ENCODE assay signal across 16 cellular contexts in genomic region chr1:43511394-43511793, GRCh38. TPM values are rescaled to one million over a fixed set of nuclear protein-coding genes. Genes with fewer than 3 reads are reported as not detected.
A peak's percentile ranks its signal among the peaks of the same experiment; 100 is the strongest.
DNase-seq lines count a peak whose midpoint lies in the region; ATAC-seq and TF ChIP-seq lines count a peak whose summit lies in the region.
"Had no signal": no experiment of that assay in that cellular context is flagged by ENCODE, and none has a peak within 500 bp of the region (broad histone marks: within the 10 kb centered on the region; RNA-seq: fewer than 3 reads in every experiment).

No MANE protein-coding gene starts in this region.

- peaks cover 25% of the 10 kb centered on the region for H3K4me1 Mint-ChIP-seq in activated CD8-positive, alpha-beta memory T cell treated with anti-CD3 and anti-CD28 coated beads, Interleukin-2, amount 10 ng/mL, durations not matched to agents 7 days and 5 days

- TF ChIP-seq CTCF in colonic mucosa (IDR thresholded peaks at IDR 0.05): no peak

- no peak overlapping the region for H3K27ac Mint-ChIP-seq in activated CD8-positive, alpha-beta memory T cell treated with anti-CD3 and anti-CD28 coated beads, Interleukin-2, amount 10 ng/mL, durations not matched to agents 7 days and 5 days
- H3K27ac Mint-ChIP-seq: CD4-positive, alpha-beta T cell had no signal

- ATAC-seq in activated CD8-positive, alpha-beta memory T cell treated with anti-CD3 and anti-CD28 coated beads, Interleukin-2, amount 10 ng/mL, durations not matched to agents 7 days and 5 days: no peak
- no peak for ATAC-seq in HG03457 (IDR thresholded peaks at IDR 0.05; ENCODE audit: unreplicated experiment)
- ATAC-seq: HCT116 had no signal

- no peak overlapping the region for H3K4me3 Mint-ChIP-seq in activated CD8-positive, alpha-beta memory T cell treated with anti-CD3 and anti-CD28 coated beads, Interleukin-2, amount 10 ng/mL, durations not matched to agents 7 days and 5 days
- H3K4me3 Mint-ChIP-seq: CD4-positive, alpha-beta T cell had no signal

- no peaks in the 10 kb centered on the region for H3K9me3 Mint-ChIP-seq in activated CD8-positive, alpha-beta memory T cell treated with anti-CD3 and anti-CD28 coated beads, Interleukin-2, amount 10 ng/mL, durations not matched to agents 7 days and 5 days (ENCODE audit: low read depth)
- H3K9me3 Mint-ChIP-seq: CD4-positive, alpha-beta T cell had no signal

- H3K4me1 ChIP-seq in colonic mucosa: no peaks in the 10 kb centered on the region
- peaks cover 21 to 31% of the 10 kb centered on the region in 2 donors for H3K4me1 ChIP-seq in mucosa of rectum (ENCODE audit: control insufficient read depth in 2 of 2, insufficient read depth in 2 of 2, low read length in 2 of 2)
- H3K4me1 ChIP-seq: BLaER1 treated with 17β-estradiol and CSF1 and Interleukin-3, amounts not matched to agents 10 nM and 100 nM had no signal

- no peaks in the 10 kb centered on the region for H3K36me3 ChIP-seq in colonic mucosa
- no peaks in the 10 kb centered on the region for H3K36me3 ChIP-seq in mucosa of rectum (ENCODE audit: control insufficient read depth in 2 of 2, insufficient read depth in 2 of 2, low read length in 2 of 2)
- H3K36me3 ChIP-seq: BLaER1 treated with 17β-estradiol and CSF1 and Interleukin-3, amounts not matched to agents 10 nM and 100 nM had no signal

- intact Hi-C loops in colonic mucosa (cut with DNase I): no loop called here

- CTCF ChIA-PET in activated CD8-positive, alpha-beta memory T cell treated with anti-CD3 and anti-CD28 coated beads, Interleukin-2, amount 10 ng/mL, durations not matched to agents 7 days and 5 days (lab: Charles Lee): interaction anchor here (1.1 kb wide), 1 partner anchor 19 kb away, joined by 3 read pairs; no protein-coding TSS in a partner anchor

- peaks cover 5% of the 10 kb centered on the region for H3K36me3 Mint-ChIP-seq in activated CD8-positive, alpha-beta memory T cell treated with anti-CD3 and anti-CD28 coated beads, Interleukin-2, amount 10 ng/mL, durations not matched to agents 7 days and 5 days

- no peaks in the 10 kb centered on the region for H3K9me3 ChIP-seq in colonic mucosa
- H3K9me3 ChIP-seq in mucosa of rectum (ENCODE audit: control insufficient read depth in 2 of 2, low read length in 2 of 2): no peaks in the 10 kb centered on the region

- H3K27me3 Mint-ChIP-seq in activated CD8-positive, alpha-beta memory T cell treated with anti-CD3 and anti-CD28 coated beads, Interleukin-2, amount 10 ng/mL, durations not matched to agents 7 days and 5 days: peaks cover 10% of the 10 kb centered on the region

- DNase-seq in activated CD8-positive, alpha-beta memory T cell treated with anti-CD3 and anti-CD28 coated beads, Interleukin-2, amount 50 U/mL, for 48 hours: peak; percentile 10
- DNase-seq in activated CD8-positive, alpha-beta memory T cell treated with anti-CD3 and anti-CD28 coated beads, Interleukin-2, amount 10 ng/mL, durations not matched to agents 7 days and 5 days: no peak
- DNase-seq in colonic mucosa (no peak), KG1 (lab: John Stamatoyannopoulos, UW) (no peak), T1000 (lab: John Stamatoyannopoulos, UW) (no peak), NCI-H1048 (lab: John Stamatoyannopoulos, UW) (no peak)
- DNase-seq: 8988T; ACHN; Calu3; CD4-positive, alpha-beta T cell; DMS 273 treated with DMSO at 0.1 percent for 48 hours; GM23248 had no signal

- H3K4me3 ChIP-seq in colonic mucosa (no peak overlapping the region), mucosa of rectum (ENCODE audit: low read length in 2 of 2) (no peak overlapping the region)
- H3K4me3 ChIP-seq: BLaER1 treated with 17β-estradiol and CSF1 and Interleukin-3, amounts not matched to agents 10 nM and 100 nM; GM23248 had no signal

- H3K9ac ChIP-seq in colonic mucosa (ENCODE audit: low read depth in 2 of 2, low read length in 2 of 2) (no peak overlapping the region), mucosa of rectum (ENCODE audit: low read depth in 1 of 2, low read length in 2 of 2) (no peak overlapping the region)
- H3K9ac ChIP-seq: BLaER1 treated with 17β-estradiol and CSF1 and Interleukin-3, amounts not matched to agents 10 nM and 100 nM; GM23248 had no signal

- no peaks in the 10 kb centered on the region for H3K27me3 ChIP-seq in colonic mucosa
- no peaks in the 10 kb centered on the region for H3K27me3 ChIP-seq in mucosa of rectum (ENCODE audit: control insufficient read depth in 2 of 2, insufficient read depth in 2 of 2, low read length in 2 of 2)
- H3K27me3 ChIP-seq: BLaER1 treated with 17β-estradiol and CSF1 and Interleukin-3, amounts not matched to agents 10 nM and 100 nM had no signal

- H3K27ac ChIP-seq in colonic mucosa (peak overlapping the region; percentile 72), mucosa of rectum (ENCODE audit: low read depth in 2 of 2, low read length in 2 of 2) (peak overlapping the region; percentile 74 to 83)
- H3K27ac ChIP-seq: BLaER1 treated with 17β-estradiol and CSF1 and Interleukin-3, amounts not matched to agents 10 nM and 100 nM; GM23248 had no signal

RNA-seq across cellular contexts. Expression of gene PTPRF, which starts 19.3 kb away (rescaled TPM):
- total RNA-seq in activated CD8-positive, alpha-beta memory T cell treated with anti-CD3 and anti-CD28 coated beads, Interleukin-2, amount 10 ng/mL, durations not matched to agents 7 days and 5 days: under 1 TPM; 0.23 to 0.41 TPM
- total RNA-seq in colonic mucosa: 100 to 1,000 TPM; 351 to 449 TPM

RNA-seq across cellular contexts. Expression of gene HYI, which starts 57.7 kb away (rescaled TPM):
- total RNA-seq in activated CD8-positive, alpha-beta memory T cell treated with anti-CD3 and anti-CD28 coated beads, Interleukin-2, amount 10 ng/mL, durations not matched to agents 7 days and 5 days: 1 to 10 TPM; 7.1 to 8.0 TPM
- 10 to 100 TPM; 50.8 to 55.6 TPM for total RNA-seq in colonic mucosa

Comparison
In these comparisons a context has a peak if more than half of its experiments do, and no peak if none do; other contexts are left out.
1. RNA of gene PTPRF, which starts 19.3 kb away (total RNA-seq): 351 to 449 TPM in colonic mucosa; 0.23 to 0.41 TPM in activated CD8-positive, alpha-beta memory T cell treated with anti-CD3 and anti-CD28 coated beads, Interleukin-2, amount 10 ng/mL, durations not matched to agents 7 days and 5 days; every median in the first group is over 100 times any median in the second.
2. RNA of gene HYI, which starts 57.7 kb away (total RNA-seq): 50.8 to 55.6 TPM in colonic mucosa; 7.1 to 8.0 TPM in activated CD8-positive, alpha-beta memory T cell treated with anti-CD3 and anti-CD28 coated beads, Interleukin-2, amount 10 ng/mL, durations not matched to agents 7 days and 5 days; every median in the first group is over 4 times any median in the second.